ENCODE assay signal across 1 cellular context in genomic region chr19:28500982-28501633, GRCh38.
TF ChIP-seq lines count a peak whose summit lies in the region.

No MANE protein-coding gene starts in this region.

TF ChIP-seq in H1, 55 proteins besides CTCF, POLR2A, EP300 and RAD21:
- TF ChIP-seq SIN3A (conservative IDR thresholded peaks at IDR 0.05 in 1 of 2, IDR thresholded peaks at IDR 0.05 in 1 of 2; ENCODE audit: low read depth in 1 of 2, low read length in 2 of 2) (no peak), PHF8 (conservative IDR thresholded peaks at IDR 0.05; ENCODE audit: low read depth, low read length) (no peak), JUND (IDR thresholded peaks at IDR 0.05; ENCODE audit: low read length) (no peak), ASH2L (IDR thresholded peaks at IDR 0.05; ENCODE audit: low read length) (no peak), CHD2 (IDR thresholded peaks at IDR 0.05; ENCODE audit: low read length) (no peak), SP2 (IDR thresholded peaks at IDR 0.05; ENCODE audit: low read length) (no peak), ZNF274 (IDR thresholded peaks at IDR 0.05; ENCODE audit: borderline replicate concordance, extremely low read depth, low read length) (no peak)
